ENCODE assay signal across 23 cellular contexts in the genomic region with DNA sequence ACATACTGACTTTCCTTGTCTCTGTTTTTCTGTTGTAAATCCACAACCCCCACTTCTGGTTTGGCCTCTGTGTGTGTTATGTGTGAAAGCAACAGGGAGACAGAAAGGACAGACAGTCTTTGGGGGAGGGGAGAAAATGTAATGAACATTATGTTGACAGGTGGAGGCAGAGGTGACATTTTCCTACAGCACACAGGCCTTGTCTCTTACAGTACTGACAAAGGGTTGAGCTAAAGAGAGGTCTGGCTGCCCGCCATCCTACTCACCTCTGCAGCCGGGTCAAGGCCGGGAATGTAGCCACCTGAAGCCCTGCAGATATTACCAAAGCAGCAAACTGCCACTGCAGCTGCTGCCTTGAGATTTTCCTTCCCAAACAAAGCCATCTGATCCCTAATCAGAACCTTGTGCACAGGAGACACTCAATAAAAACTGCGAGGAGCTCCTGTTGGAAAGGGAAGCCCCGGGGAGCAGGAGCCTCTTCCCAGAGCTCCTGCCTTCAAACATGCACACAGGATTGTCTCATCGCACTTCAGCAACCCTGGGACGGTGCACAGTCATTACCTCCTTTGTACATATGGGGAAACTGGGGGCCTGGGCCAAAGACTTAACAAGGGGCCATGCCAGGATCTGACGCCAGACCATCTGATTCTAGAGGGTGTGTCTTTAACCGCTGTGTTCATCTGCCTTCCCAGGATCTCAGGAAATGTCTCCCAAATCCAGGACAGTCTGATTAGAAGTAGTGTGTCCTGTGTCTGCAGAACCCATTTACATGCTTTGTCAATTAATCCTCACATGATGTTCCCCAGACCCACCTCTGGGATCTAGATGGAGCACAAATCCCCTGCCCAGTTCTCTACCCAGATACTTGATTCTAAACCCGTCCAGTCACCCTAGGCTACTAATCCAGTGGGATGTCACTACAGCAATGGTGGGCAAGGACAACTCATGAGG. TPM values are rescaled to one million over a fixed set of nuclear protein-coding genes. Genes with fewer than 3 reads are reported as not detected.
DNase-seq lines count a peak whose midpoint lies in the region; ATAC-seq and TF ChIP-seq lines count a peak whose summit lies in the region.
"Had no signal": no experiment of that assay in that cellular context is flagged by ENCODE, and none has a peak within 500 bp of the region (broad histone marks: within the 10 kb centered on the region; RNA-seq: fewer than 3 reads in every experiment).

No MANE protein-coding gene starts in this region.

- H3K9me3 Mint-ChIP-seq in stimulated activated memory B cell treated with anti-CD40 and anti-IgM and Interleukin-4, amounts not matched to agents 10 μg/mL and 1 μg/mL and 100 μg/mL, for 72 hours = no peaks in the 10 kb centered on the region
- H3K9me3 Mint-ChIP-seq: activated CD8-positive, alpha-beta T cell treated with anti-CD3 and anti-CD28 coated beads for 36 hours; activated naive CD8-positive, alpha-beta T cell treated with anti-CD3 and anti-CD28 coated beads, Interleukin-2, amount 10 ng/mL, durations not matched to agents 7 days and 5 days; natural killer cell treated with Interleukin-12 subunit alpha and Interleukin-12 subunit beta and Interleukin-15 and Interleukin-18, amount 100 ng/mL, for 72 hours; T-cell had no signal

- WGBS in heart left ventricle, 4 donors = 58 to 77% (median 71%) methylated on average over 8 to 10 of the region's 10 CpGs

- H3K9me3 ChIP-seq in heart left ventricle (no peaks in the 10 kb centered on the region), lower lobe of right lung (no peaks in the 10 kb centered on the region)
- H3K9me3 ChIP-seq: prostate gland, SJCRH30 had no signal

- peak; percentile 46 to 72 (median 68) for ATAC-seq in heart left ventricle
- ATAC-seq in left cardiac atrium = no peak
- ATAC-seq in lower lobe of right lung = peak; percentile 61 to 72
- ATAC-seq in stimulated activated memory B cell treated with anti-CD40 and anti-IgM and Interleukin-4, amounts not matched to agents 10 μg/mL and 1 μg/mL and 100 μg/mL, for 72 hours = no peak
- no peak for ATAC-seq in HG02938 (IDR thresholded peaks at IDR 0.05; ENCODE audit: unreplicated experiment)
- ATAC-seq: activated CD4-positive, CD25-positive, alpha-beta regulatory T cell treated with anti-CD3 and anti-CD28 coated beads, Interleukin-2, amount 50 U/mL, for 24 hours; activated CD8-positive, alpha-beta T cell treated with anti-CD3 and anti-CD28 coated beads for 36 hours; foreskin keratinocyte; PC-3; T-cell had no signal

- TF ChIP-seq CTCF in heart left ventricle (IDR thresholded peaks at IDR 0.05) = no peak
- no peak for TF ChIP-seq CTCF in dorsolateral prefrontal cortex (IDR thresholded peaks at IDR 0.05 in 54 of 56, conservative IDR thresholded peaks at IDR 0.05 in 2 of 56; ENCODE audit: low read depth in 1 of 56, partially characterized antibody in 56 of 56)
- no peak for TF ChIP-seq CTCF in lower lobe of right lung (IDR thresholded peaks at IDR 0.05)

- DNase-seq in heart left ventricle (peak in 1 of 5 donors; percentile 43), left cardiac atrium (no peak), dorsolateral prefrontal cortex (peak in 1 of 10 donors; percentile 57), lower lobe of right lung (peak; percentile 63), NCI-H774 (lab: John Stamatoyannopoulos, UW) (no peak)
- DNase-seq: activated CD8-positive, alpha-beta T cell treated with anti-CD3 and anti-CD28 coated beads for 36 hours; activated effector memory CD4-positive, alpha-beta T cell treated with anti-CD3 and anti-CD28 coated beads, Interleukin-2, amount 50 U/mL, for 16 hours; activated naive CD8-positive, alpha-beta T cell treated with anti-CD3 and anti-CD28 coated beads, Interleukin-2, amount 10 ng/mL, durations not matched to agents 7 days and 5 days; effector CD8-positive, alpha-beta T cell; erythroblast; foreskin keratinocyte; IMR-90; NCI-H2081; NCI-H510A; PC-3; SJCRH30; T-cell had no signal

- H3K36me3 Mint-ChIP-seq in stimulated activated memory B cell treated with anti-CD40 and anti-IgM and Interleukin-4, amounts not matched to agents 10 μg/mL and 1 μg/mL and 100 μg/mL, for 72 hours = no peaks in the 10 kb centered on the region
- H3K36me3 Mint-ChIP-seq: activated naive CD8-positive, alpha-beta T cell treated with anti-CD3 and anti-CD28 coated beads, Interleukin-2, amount 10 ng/mL, durations not matched to agents 7 days and 5 days; natural killer cell treated with Interleukin-12 subunit alpha and Interleukin-12 subunit beta and Interleukin-15 and Interleukin-18, amount 100 ng/mL, for 72 hours; T-cell had no signal

- H3K4me1 Mint-ChIP-seq in stimulated activated memory B cell treated with anti-CD40 and anti-IgM and Interleukin-4, amounts not matched to agents 10 μg/mL and 1 μg/mL and 100 μg/mL, for 72 hours = no peaks in the 10 kb centered on the region
- H3K4me1 Mint-ChIP-seq: activated naive CD8-positive, alpha-beta T cell treated with anti-CD3 and anti-CD28 coated beads, Interleukin-2, amount 10 ng/mL, durations not matched to agents 7 days and 5 days; T-cell had no signal

- no peak overlapping the region for H3K4me3 ChIP-seq in heart left ventricle
- no peak overlapping the region for H3K4me3 ChIP-seq in dorsolateral prefrontal cortex
- H3K4me3 ChIP-seq in lower lobe of right lung = no peak overlapping the region
- H3K4me3 ChIP-seq: hepatocyte, prostate gland, SJCRH30 had no signal

- TF ChIP-seq POLR2A in heart left ventricle (IDR thresholded peaks at IDR 0.05) = no peak

- H3K27me3 Mint-ChIP-seq in stimulated activated memory B cell treated with anti-CD40 and anti-IgM and Interleukin-4, amounts not matched to agents 10 μg/mL and 1 μg/mL and 100 μg/mL, for 72 hours = no peaks in the 10 kb centered on the region
- H3K27me3 Mint-ChIP-seq: activated CD8-positive, alpha-beta T cell treated with anti-CD3 and anti-CD28 coated beads for 36 hours; natural killer cell treated with Interleukin-12 subunit alpha and Interleukin-12 subunit beta and Interleukin-15 and Interleukin-18, amount 100 ng/mL, for 72 hours had no signal

- H3K27ac ChIP-seq in heart left ventricle = no peak overlapping the region
- H3K27ac ChIP-seq in dorsolateral prefrontal cortex = peak overlapping the region in 45 of 59 donors; percentile 0 to 92 (median 50)
- no peak overlapping the region for H3K27ac ChIP-seq in lower lobe of right lung
- H3K27ac ChIP-seq: foreskin keratinocyte, hepatocyte, prostate gland, SJCRH30 had no signal

- peaks cover 0 to 14% (median 0%) of the 10 kb centered on the region in 9 donors for H3K36me3 ChIP-seq in heart left ventricle
- H3K36me3 ChIP-seq in lower lobe of right lung = peaks cover 31% of the 10 kb centered on the region
- H3K36me3 ChIP-seq: prostate gland, SJCRH30 had no signal

- no peak overlapping the region for H3K4me3 Mint-ChIP-seq in stimulated activated memory B cell treated with anti-CD40 and anti-IgM and Interleukin-4, amounts not matched to agents 10 μg/mL and 1 μg/mL and 100 μg/mL, for 72 hours
- H3K4me3 Mint-ChIP-seq: activated CD8-positive, alpha-beta T cell treated with anti-CD3 and anti-CD28 coated beads for 36 hours; activated naive CD8-positive, alpha-beta T cell treated with anti-CD3 and anti-CD28 coated beads, Interleukin-2, amount 10 ng/mL, durations not matched to agents 7 days and 5 days; natural killer cell treated with Interleukin-12 subunit alpha and Interleukin-12 subunit beta and Interleukin-15 and Interleukin-18, amount 100 ng/mL, for 72 hours; T-cell had no signal

- H3K4me1 ChIP-seq in heart left ventricle = peaks cover 0 to 9% (median 0%) of the 10 kb centered on the region in 12 donors
- peaks cover 7% of the 10 kb centered on the region for H3K4me1 ChIP-seq in lower lobe of right lung
- H3K4me1 ChIP-seq: foreskin keratinocyte, prostate gland, SJCRH30 had no signal

- no peak overlapping the region for H3K27ac Mint-ChIP-seq in stimulated activated memory B cell treated with anti-CD40 and anti-IgM and Interleukin-4, amounts not matched to agents 10 μg/mL and 1 μg/mL and 100 μg/mL, for 72 hours
- H3K27ac Mint-ChIP-seq: activated CD8-positive, alpha-beta T cell treated with anti-CD3 and anti-CD28 coated beads for 36 hours; activated naive CD8-positive, alpha-beta T cell treated with anti-CD3 and anti-CD28 coated beads, Interleukin-2, amount 10 ng/mL, durations not matched to agents 7 days and 5 days; natural killer cell treated with Interleukin-12 subunit alpha and Interleukin-12 subunit beta and Interleukin-15 and Interleukin-18, amount 100 ng/mL, for 72 hours; T-cell had no signal

- H3K27me3 ChIP-seq in heart left ventricle (no peaks in the 10 kb centered on the region), dorsolateral prefrontal cortex (peaks cover 0 to 4% (median 0%) of the 10 kb centered on the region in 45 donors), lower lobe of right lung (ENCODE audit: low read depth) (no peaks in the 10 kb centered on the region)
- H3K27me3 ChIP-seq: foreskin keratinocyte, hepatocyte, SJCRH30 had no signal

- intact Hi-C loops in heart left ventricle (cut with DNase I) = no loop called here
- intact Hi-C loops in left cardiac atrium (cut with DNase I) = no loop called here
- intact Hi-C loops in dorsolateral prefrontal cortex (cut with DNase I) = no loop called here
- intact Hi-C loops in lower lobe of right lung (cut with DNase I) = no loop called here

RNA-seq across cellular contexts. Expression of gene MYO5C, which starts 14.2 kb away (rescaled TPM):
- total RNA-seq in heart left ventricle = 1 to 10 TPM; 1.0 to 7.2 (median 3.4) TPM
- polyA plus RNA-seq in heart left ventricle = under 1 TPM; 0.89 to 0.95 TPM
- 10 to 100 TPM in 1 of 2 donors, 1 to 10 TPM in 1; 8.2 to 17.1 TPM for total RNA-seq in left cardiac atrium
- total RNA-seq in dorsolateral prefrontal cortex = 10 to 100 TPM in 100 of 120 experiments, 1 to 10 TPM in 20; 5.9 to 29.2 (median 12.9) TPM
- 74.7 TPM for total RNA-seq in lower lobe of right lung

Comparison
In these comparisons a context has a peak if more than half of its experiments do, and no peak if none do; other contexts are left out.
1. ATAC-seq: peak in heart left ventricle (4 of 4) and lower lobe of right lung (2 of 2); none in left cardiac atrium (0 of 2), stimulated activated memory B cell treated with anti-CD40 and anti-IgM and Interleukin-4, amounts not matched to agents 10 μg/mL and 1 μg/mL and 100 μg/mL, for 72 hours (single experiment) and HG02938 (single experiment).
2. H3K27ac ChIP-seq: peak in dorsolateral prefrontal cortex (45 of 59); none in heart left ventricle (0 of 12) and lower lobe of right lung (single experiment).